10 cellular contexts compared by ENCODE assay signal in the genomic region with DNA sequence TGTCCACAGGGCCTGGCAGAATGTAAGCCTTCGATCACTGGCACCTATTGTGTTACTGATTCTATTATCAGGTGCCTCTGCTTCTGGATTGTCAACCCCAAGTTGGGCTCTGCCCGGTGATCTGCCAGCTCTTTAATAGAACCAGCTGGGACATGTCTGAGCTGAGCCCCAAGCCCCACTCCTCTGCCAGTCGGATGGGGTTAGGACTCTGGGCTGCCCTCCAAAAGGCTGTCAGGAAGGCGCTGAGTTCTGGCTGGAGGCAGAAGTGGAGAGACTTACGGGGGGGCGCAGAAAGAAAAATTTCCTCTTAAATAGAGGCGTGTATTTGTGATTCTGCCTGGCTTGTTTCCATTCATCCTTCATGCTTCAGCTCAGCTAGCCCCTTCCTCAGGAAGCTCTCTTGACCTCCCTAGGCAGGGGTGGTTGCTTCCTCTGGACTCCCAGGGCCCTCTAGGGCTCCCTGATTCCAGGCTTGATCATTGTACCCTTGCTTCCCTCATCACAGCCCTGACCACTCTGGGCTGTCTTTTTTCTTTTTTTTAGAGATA. TPM values are rescaled to one million over a fixed set of nuclear protein-coding genes. Genes with fewer than 3 reads are reported as not detected.
A peak's percentile ranks its signal among the peaks of the same experiment; 100 is the strongest.
DNase-seq lines count a peak whose midpoint lies in the region; ATAC-seq and TF ChIP-seq lines count a peak whose summit lies in the region.
"Had no signal": no experiment of that assay in that cellular context is flagged by ENCODE, and none has a peak within 500 bp of the region (broad histone marks: within the 10 kb centered on the region; RNA-seq: fewer than 3 reads in every experiment).

No MANE protein-coding gene starts in this region.

- TF ChIP-seq POLR2A in erythroblast (IDR thresholded peaks at IDR 0.05; ENCODE audit: low read length): no peak

- H3K9me3 Mint-ChIP-seq in T-helper 2 cell treated with Interferon-gamma antibody and Interleukin-4, amounts not matched to agents 5 μg/mL and 100 μg/mL, for 36 hours: no peaks in the 10 kb centered on the region
- no peaks in the 10 kb centered on the region for H3K9me3 Mint-ChIP-seq in activated CD4-positive, alpha-beta memory T cell treated with anti-CD3 and anti-CD28 coated beads for 36 hours
- peaks cover under 1% of the 10 kb centered on the region for H3K9me3 Mint-ChIP-seq in stimulated activated memory B cell treated with anti-CD40 and anti-IgM and Interleukin-4, amounts not matched to agents 10 μg/mL and 1 μg/mL and 100 μg/mL, for 72 hours

- peak overlapping the region; percentile 86 for H3K4me3 Mint-ChIP-seq in T-helper 2 cell treated with Interferon-gamma antibody and Interleukin-4, amounts not matched to agents 5 μg/mL and 100 μg/mL, for 36 hours
- peak overlapping the region; percentile 79 for H3K4me3 Mint-ChIP-seq in activated CD4-positive, alpha-beta memory T cell treated with anti-CD3 and anti-CD28 coated beads for 36 hours
- H3K4me3 Mint-ChIP-seq in stimulated activated memory B cell treated with anti-CD40 and anti-IgM and Interleukin-4, amounts not matched to agents 10 μg/mL and 1 μg/mL and 100 μg/mL, for 72 hours: peak overlapping the region; percentile 86

- H3K27me3 ChIP-seq in left ventricle myocardium inferior (ENCODE audit: low read depth): no peaks in the 10 kb centered on the region

- H3K4me1 Mint-ChIP-seq in T-helper 2 cell treated with Interferon-gamma antibody and Interleukin-4, amounts not matched to agents 5 μg/mL and 100 μg/mL, for 36 hours (ENCODE audit: low read depth): peaks cover 44% of the 10 kb centered on the region
- peaks cover 44% of the 10 kb centered on the region for H3K4me1 Mint-ChIP-seq in activated CD4-positive, alpha-beta memory T cell treated with anti-CD3 and anti-CD28 coated beads for 36 hours (ENCODE audit: low read depth)
- H3K4me1 Mint-ChIP-seq in stimulated activated memory B cell treated with anti-CD40 and anti-IgM and Interleukin-4, amounts not matched to agents 10 μg/mL and 1 μg/mL and 100 μg/mL, for 72 hours: peaks cover 62% of the 10 kb centered on the region

- no peak for ATAC-seq in stimulated activated memory B cell treated with anti-CD40 and anti-IgM and Interleukin-4, amounts not matched to agents 10 μg/mL and 1 μg/mL and 100 μg/mL, for 72 hours
- ATAC-seq in HG02981 (IDR thresholded peaks at IDR 0.05; ENCODE audit: unreplicated experiment) (no peak), GM21423 (IDR thresholded peaks at IDR 0.05; ENCODE audit: unreplicated experiment) (no peak)

- intact Hi-C loops in activated CD4-positive, alpha-beta memory T cell treated with anti-CD3 and anti-CD28 coated beads for 36 hours (cut with micrococcal nuclease): loop anchor here (5.0 kb wide), 3 partner anchors 69 to 541 kb away; a partner anchor contains a TSS
- intact Hi-C loops in left ventricle myocardium inferior (cut with micrococcal nuclease): no loop called here

- H3K27ac Mint-ChIP-seq in T-helper 2 cell treated with Interferon-gamma antibody and Interleukin-4, amounts not matched to agents 5 μg/mL and 100 μg/mL, for 36 hours: peak overlapping the region; percentile 49
- no peak overlapping the region for H3K27ac Mint-ChIP-seq in activated CD4-positive, alpha-beta memory T cell treated with anti-CD3 and anti-CD28 coated beads for 36 hours
- H3K27ac Mint-ChIP-seq in stimulated activated memory B cell treated with anti-CD40 and anti-IgM and Interleukin-4, amounts not matched to agents 10 μg/mL and 1 μg/mL and 100 μg/mL, for 72 hours: no peak overlapping the region

- peak overlapping the region; percentile 83 for H3K4me3 ChIP-seq in left ventricle myocardium inferior

- CTCF ChIA-PET in activated CD4-positive, alpha-beta memory T cell treated with anti-CD3 and anti-CD28 coated beads for 36 hours (lab: Charles Lee): interaction anchor here (0.6 to 2.9 kb wide), 5 partner anchors 17 to 106 kb away, joined by 3 to 17 read pairs (median 4); a partner anchor contains a TSS

- H3K36me3 ChIP-seq in left ventricle myocardium inferior: no peaks in the 10 kb centered on the region

- peaks cover 14% of the 10 kb centered on the region for H3K36me3 Mint-ChIP-seq in T-helper 2 cell treated with Interferon-gamma antibody and Interleukin-4, amounts not matched to agents 5 μg/mL and 100 μg/mL, for 36 hours (ENCODE audit: low read depth)
- H3K36me3 Mint-ChIP-seq in activated CD4-positive, alpha-beta memory T cell treated with anti-CD3 and anti-CD28 coated beads for 36 hours: no peaks in the 10 kb centered on the region
- H3K36me3 Mint-ChIP-seq in stimulated activated memory B cell treated with anti-CD40 and anti-IgM and Interleukin-4, amounts not matched to agents 10 μg/mL and 1 μg/mL and 100 μg/mL, for 72 hours: peaks cover 2% of the 10 kb centered on the region

- H3K27me3 Mint-ChIP-seq in T-helper 2 cell treated with Interferon-gamma antibody and Interleukin-4, amounts not matched to agents 5 μg/mL and 100 μg/mL, for 36 hours (ENCODE audit: low read depth): no peaks in the 10 kb centered on the region
- no peaks in the 10 kb centered on the region for H3K27me3 Mint-ChIP-seq in activated CD4-positive, alpha-beta memory T cell treated with anti-CD3 and anti-CD28 coated beads for 36 hours
- H3K27me3 Mint-ChIP-seq in stimulated activated memory B cell treated with anti-CD40 and anti-IgM and Interleukin-4, amounts not matched to agents 10 μg/mL and 1 μg/mL and 100 μg/mL, for 72 hours: no peaks in the 10 kb centered on the region

- peak overlapping the region; percentile 87 for H3K27ac ChIP-seq in left ventricle myocardium inferior (replicated peaks)
- H3K27ac ChIP-seq: HL-60 had no signal

- no peak for TF ChIP-seq CTCF in left ventricle myocardium inferior (IDR thresholded peaks at IDR 0.05; ENCODE audit: borderline replicate concordance)

- H3K9me3 ChIP-seq in left ventricle myocardium inferior (replicated peaks): no peaks in the 10 kb centered on the region

- POLR2A ChIA-PET in activated CD4-positive, alpha-beta memory T cell treated with anti-CD3 and anti-CD28 coated beads for 36 hours (lab: Charles Lee): interaction anchor here (1.1 to 1.3 kb wide), 2 partner anchors 17 to 54 kb away, joined by 3 read pairs; a partner anchor contains a TSS

- peaks cover 75% of the 10 kb centered on the region for H3K4me1 ChIP-seq in left ventricle myocardium inferior

- DNase-seq in T-helper 2 cell treated with Interferon-gamma antibody and Interleukin-4, amounts not matched to agents 5 μg/mL and 100 μg/mL, for 36 hours (ENCODE audit: low spot score): no peak
- DNase-seq in T-helper 2 cell (no peak), left ventricle myocardium inferior (peak; percentile 55), erythroblast (lab: John Stamatoyannopoulos, UW) (no peak)
- no peak for DNase-seq in activated CD4-positive, alpha-beta memory T cell treated with anti-CD3 and anti-CD28 coated beads for 36 hours
- DNase-seq: activated effector memory CD4-positive, alpha-beta T cell treated with Interleukin-2 at 50 U/mL for 16 hours had no signal

RNA-seq across cellular contexts. Expression of a gene that starts 1.0 kb away (rescaled TPM):
- 1 to 10 TPM; 9.2 to 9.9 TPM for total RNA-seq in activated CD4-positive, alpha-beta memory T cell treated with anti-CD3 and anti-CD28 coated beads for 36 hours
- total RNA-seq in left ventricle myocardium inferior: 4.2 TPM

RNA-seq across cellular contexts. Expression of a gene that starts 2.9 kb away (rescaled TPM):
- total RNA-seq in activated CD4-positive, alpha-beta memory T cell treated with anti-CD3 and anti-CD28 coated beads for 36 hours: 10 to 100 TPM; 79.7 to 82.3 TPM
- 33.0 TPM for total RNA-seq in left ventricle myocardium inferior

RNA-seq across cellular contexts. Expression of a gene that starts 14.6 kb away (rescaled TPM):
- total RNA-seq in activated CD4-positive, alpha-beta memory T cell treated with anti-CD3 and anti-CD28 coated beads for 36 hours: not detected
- 1.6 TPM for total RNA-seq in left ventricle myocardium inferior

RNA-seq across cellular contexts. Expression of a gene that starts 17.0 kb away (rescaled TPM):
- 1 to 10 TPM; 3.3 to 3.4 TPM for total RNA-seq in activated CD4-positive, alpha-beta memory T cell treated with anti-CD3 and anti-CD28 coated beads for 36 hours
- total RNA-seq in left ventricle myocardium inferior: 1.4 TPM

RNA-seq across cellular contexts. Expression of a gene that starts 54.3 kb away (rescaled TPM):
- total RNA-seq in activated CD4-positive, alpha-beta memory T cell treated with anti-CD3 and anti-CD28 coated beads for 36 hours: 10 to 100 TPM; 57.5 to 60.9 TPM
- total RNA-seq in left ventricle myocardium inferior: 6.8 TPM
